In genomic region chr21:36245115-36245514, GRCh38 we compare ENCODE assay signal across 20 cellular contexts.
"Had no signal": no experiment of that assay in that cellular context is flagged by ENCODE, and none has a peak within 500 bp of the region (broad histone marks: within the 10 kb centered on the region; RNA-seq: fewer than 3 reads in every experiment).

No MANE protein-coding gene starts in this region.

- H3K27me3 Mint-ChIP-seq: dendritic cell treated with granulocyte-macrophage colony-stimulating factor and Interleukin-4, amounts not matched to agents 40 ng/mL and 50 ng/mL, for 4 days; naive thymus-derived CD8-positive, alpha-beta T cell had no signal

- H3K27ac Mint-ChIP-seq: dendritic cell treated with granulocyte-macrophage colony-stimulating factor and Interleukin-4, amounts not matched to agents 40 ng/mL and 50 ng/mL, for 4 days; naive thymus-derived CD8-positive, alpha-beta T cell had no signal

- H3K36me3 ChIP-seq: uterus had no signal

- H3K4me3 ChIP-seq: gastroesophageal sphincter, mucosa of descending colon, right atrium auricular region, sigmoid colon, skin epidermis, stomach, thoracic aorta, transverse colon, uterus had no signal

- DNase-seq: esophagus squamous epithelium; foreskin fibroblast; glutamatergic neuron; islet precursor cell; mucosa of descending colon; naive thymus-derived CD8-positive, alpha-beta T cell; sigmoid colon; stimulated activated CD4-positive, alpha-beta T cell treated with anti-CD3 and anti-CD28 coated beads, Interleukin-2, amount 100 ng/mL, for 24 hours; stimulated activated CD4-positive, alpha-beta T cell treated with anti-CD3 and anti-CD28 coated beads, Interleukin-4, amount 100 ng/mL, for 4 hours; stimulated activated naive CD4-positive, alpha-beta T cell; stomach; substantia nigra; transverse colon; uterus had no signal

- H3K27ac ChIP-seq: gastroesophageal sphincter, neutrophil, right atrium auricular region, sigmoid colon, stomach, thoracic aorta, uterus had no signal

- H3K4me3 Mint-ChIP-seq: dendritic cell treated with granulocyte-macrophage colony-stimulating factor and Interleukin-4, amounts not matched to agents 40 ng/mL and 50 ng/mL, for 4 days; naive thymus-derived CD8-positive, alpha-beta T cell had no signal

- H3K9me3 Mint-ChIP-seq: dendritic cell treated with granulocyte-macrophage colony-stimulating factor and Interleukin-4, amounts not matched to agents 40 ng/mL and 50 ng/mL, for 4 days; naive thymus-derived CD8-positive, alpha-beta T cell had no signal

- H3K27me3 ChIP-seq: esophagus squamous epithelium, gastroesophageal sphincter, neutrophil, right atrium auricular region, sigmoid colon, stomach, transverse colon, uterus had no signal

- ATAC-seq: gastroesophageal sphincter; naive thymus-derived CD8-positive, alpha-beta T cell had no signal
